29 cellular contexts compared by ENCODE assay signal in genomic region chr3:179541094-179541493, GRCh38.
"Had no signal": no experiment of that assay in that cellular context is flagged by ENCODE, and none has a peak within 500 bp of the region (broad histone marks: within the 10 kb centered on the region; RNA-seq: fewer than 3 reads in every experiment).

No MANE protein-coding gene starts in this region.

- H3K36me3 Mint-ChIP-seq: mesothelial cell of epicardium; naive B cell; natural killer cell treated with Interleukin-12 subunit alpha and Interleukin-12 subunit beta and Interleukin-15 and Interleukin-18, amount 100 ng/mL, for 72 hours; neural progenitor cell had no signal

- H3K27ac ChIP-seq: dorsolateral prefrontal cortex, heart right ventricle, neural progenitor cell, prostate gland, right atrium auricular region, thyroid gland had no signal

- DNase-seq: dorsolateral prefrontal cortex; effector CD4-positive, alpha-beta T cell; foreskin melanocyte; glutamatergic neuron; heart right ventricle; hippocampal formation; left cardiac atrium; left ventricle myocardium superior; mesenchymal stem cell; mucosa of descending colon; naive B cell; stimulated activated CD4-positive, alpha-beta T cell treated with anti-CD3 and anti-CD28 coated beads, Interleukin-12 subunit alpha, Interleukin-12 subunit beta, amount 100 ng/mL, for 4 hours; stimulated activated CD4-positive, alpha-beta T cell treated with anti-CD3 and anti-CD28 coated beads, Interleukin-1b, Interleukin-23, amount 100 ng/mL, for 48 hours; stimulated activated CD4-positive, alpha-beta T cell treated with anti-CD3 and anti-CD28 coated beads, Interleukin-4, amount 100 ng/mL, for 1 hour; stimulated activated CD8-positive, alpha-beta memory T cell treated with anti-CD3 and anti-CD28 coated beads, Interleukin-4, amount 100 ng/mL, for 48 hours; stimulated activated naive CD4-positive, alpha-beta T cell; stimulated activated naive CD8-positive, alpha-beta T cell treated with anti-CD3 and anti-CD28 coated beads, Interleukin-15, amount 100 ng/mL, for 72 hours; thyroid gland; trophoblast cell had no signal

- H3K4me3 ChIP-seq: dorsolateral prefrontal cortex, heart right ventricle, mucosa of descending colon, neural progenitor cell, prostate gland, right atrium auricular region, smooth muscle cell, thyroid gland had no signal

- H3K4me3 Mint-ChIP-seq: mesothelial cell of epicardium; naive B cell; natural killer cell treated with Interleukin-12 subunit alpha and Interleukin-12 subunit beta and Interleukin-15 and Interleukin-18, amount 100 ng/mL, for 72 hours; neural progenitor cell; stimulated activated naive CD8-positive, alpha-beta T cell treated with anti-CD3 and anti-CD28 coated beads, Interleukin-15, amount 100 ng/mL, for 72 hours had no signal

- H3K4me1 Mint-ChIP-seq: mesothelial cell of epicardium; naive B cell; stimulated activated naive CD8-positive, alpha-beta T cell treated with anti-CD3 and anti-CD28 coated beads, Interleukin-15, amount 100 ng/mL, for 72 hours had no signal

- H3K27me3 Mint-ChIP-seq: stimulated activated naive CD8-positive, alpha-beta T cell treated with anti-CD3 and anti-CD28 coated beads, Interleukin-15, amount 100 ng/mL, for 72 hours had no signal

- H2AFZ ChIP-seq: neural progenitor cell had no signal

- H3K4me1 ChIP-seq: heart right ventricle, neural progenitor cell, prostate gland, right atrium auricular region, thyroid gland had no signal

- H3K9me3 ChIP-seq: heart right ventricle, mucosa of descending colon, prostate gland, right atrium auricular region, thyroid gland had no signal

- H3K4me2 ChIP-seq: neural progenitor cell, smooth muscle cell had no signal

- H3K36me3 ChIP-seq: heart right ventricle, neural progenitor cell, prostate gland, right atrium auricular region, thyroid gland had no signal

- H3K9ac ChIP-seq: neural progenitor cell had no signal

- H3K9me3 Mint-ChIP-seq: mesothelial cell of epicardium; naive B cell; natural killer cell treated with Interleukin-12 subunit alpha and Interleukin-12 subunit beta and Interleukin-15 and Interleukin-18, amount 100 ng/mL, for 72 hours; neural progenitor cell; stimulated activated naive CD8-positive, alpha-beta T cell treated with anti-CD3 and anti-CD28 coated beads, Interleukin-15, amount 100 ng/mL, for 72 hours had no signal

- ATAC-seq: heart right ventricle; left cardiac atrium; left ventricle myocardium superior; mucosa of descending colon; natural killer cell treated with Interleukin-12 subunit alpha and Interleukin-12 subunit beta and Interleukin-15 and Interleukin-18, amount 100 ng/mL, for 72 hours; sciatic nerve; stimulated activated naive CD8-positive, alpha-beta T cell treated with anti-CD3 and anti-CD28 coated beads, Interleukin-15, amount 100 ng/mL, for 72 hours had no signal

- FAIRE-seq: colon, islet of Langerhans, urothelium cell line had no signal

- H3K27ac Mint-ChIP-seq: mesothelial cell of epicardium; natural killer cell treated with Interleukin-12 subunit alpha and Interleukin-12 subunit beta and Interleukin-15 and Interleukin-18, amount 100 ng/mL, for 72 hours; neural progenitor cell; stimulated activated naive CD8-positive, alpha-beta T cell treated with anti-CD3 and anti-CD28 coated beads, Interleukin-15, amount 100 ng/mL, for 72 hours had no signal

- H3K27me3 ChIP-seq: dorsolateral prefrontal cortex, heart right ventricle, neural progenitor cell, right atrium auricular region, thyroid gland had no signal
